Comparison of ENCODE assay signal across 8 cellular contexts in genomic region chr16:2912330-2913199, GRCh38. TPM values are rescaled to one million over a fixed set of nuclear protein-coding genes. Genes with fewer than 3 reads are reported as not detected.
DNase-seq lines count a peak whose midpoint lies in the region; ATAC-seq, FAIRE-seq and TF ChIP-seq lines count a peak whose summit lies in the region.

No MANE protein-coding gene starts in this region.

- H3K4me1 ChIP-seq in PC-9 (replicated peaks; ENCODE audit: insufficient read depth) (peaks cover 36% of the 10 kb centered on the region), pancreas (peaks cover 0 to 6% (median under 1%) of the 10 kb centered on the region in 3 donors)

- H3K4me1 Mint-ChIP-seq in activated naive CD8-positive, alpha-beta T cell treated with anti-CD3 and anti-CD28 coated beads, Interleukin-2, amount 10 ng/mL, durations not matched to agents 7 days and 5 days = peaks cover 12% of the 10 kb centered on the region

- H4K20me1 ChIP-seq in PC-9 (ENCODE audit: insufficient read depth) = no peaks in the 10 kb centered on the region; the same call in 1 of the 2 replicates

- H3K27me3 Mint-ChIP-seq in activated naive CD8-positive, alpha-beta T cell treated with anti-CD3 and anti-CD28 coated beads, Interleukin-2, amount 10 ng/mL, durations not matched to agents 7 days and 5 days = peaks cover 5% of the 10 kb centered on the region

- peak overlapping the region; percentile 95 for H3K4me2 ChIP-seq in PC-9

- BruUV-seq in PC-9 (replicated peaks; lab: Mats Ljungman, UMichigan) = TSS peak; percentile 39

- peak overlapping the region; percentile 85 for H3K27ac Mint-ChIP-seq in activated naive CD8-positive, alpha-beta T cell treated with anti-CD3 and anti-CD28 coated beads, Interleukin-2, amount 10 ng/mL, durations not matched to agents 7 days and 5 days

- peak overlapping the region; percentile 81 for H3K4me3 ChIP-seq in GM06990 (replicated peaks; ENCODE audit: low read depth, low read length)
- H3K4me3 ChIP-seq in PC-9 = peak overlapping the region; percentile 83
- H3K4me3 ChIP-seq in pancreas = peak overlapping the region; percentile 48 to 90 (median 80)

- H3K36me3 ChIP-seq in GM06990 (ENCODE audit: control insufficient read depth, insufficient read depth, low read length) (peaks cover 2% of the 10 kb centered on the region; the same call in 1 of the 2 replicates), PC-9 (ENCODE audit: low read depth) (0 out of 2 replicates have a peak, but pooled peaks cover 8% of the 10 kb centered on the region), pancreas (no peaks in the 10 kb centered on the region)

- DNase-seq in GM06990 (ENCODE audit: extremely low read depth, insufficient read length) (no peak), PC-9 (peak in 1 of 2 experiments; percentile 25), Right ventricle myocardium superior (no peak), pancreas (peak in 3 of 6 donors; percentile 42 to 75 (median 66)), COR-L47 (lab: John Stamatoyannopoulos, UW) (no peak), mesenteric fat pad (ENCODE audit: low spot score) (no peak)
- DNase-seq in activated naive CD8-positive, alpha-beta T cell treated with anti-CD3 and anti-CD28 coated beads, Interleukin-2, amount 10 ng/mL, durations not matched to agents 7 days and 5 days = peak; percentile 60

- no peak overlapping the region for H3K27ac ChIP-seq in PC-9
- H3K27ac ChIP-seq in pancreas = peak overlapping the region; percentile 22 to 60 (median 34)

- CTCF ChIA-PET in PC-9 (lab: Charles Lee) = interaction anchor here (1.0 kb wide), 1 partner anchor 57 kb away, joined by 3 read pairs; no protein-coding TSS in a partner anchor

- H3K9me3 ChIP-seq in PC-9 (ENCODE audit: insufficient read depth, low read depth) = no peaks in the 10 kb centered on the region
- no peaks in the 10 kb centered on the region for H3K9me3 ChIP-seq in pancreas

- H3K9me2 ChIP-seq in PC-9 (ENCODE audit: insufficient read depth) = no peaks in the 10 kb centered on the region

- peak overlapping the region; percentile 91 for H2AFZ ChIP-seq in PC-9

- peaks cover 41% of the 10 kb centered on the region; the same call in 1 of the 2 replicates for H3F3A ChIP-seq in PC-9 (ENCODE audit: insufficient read depth, low read depth)

- H3K9me3 Mint-ChIP-seq in activated naive CD8-positive, alpha-beta T cell treated with anti-CD3 and anti-CD28 coated beads, Interleukin-2, amount 10 ng/mL, durations not matched to agents 7 days and 5 days = no peaks in the 10 kb centered on the region

- intact Hi-C loops in PC-9 (cut with micrococcal nuclease; ENCODE audit: unreplicated experiment) (no loop called here), Right ventricle myocardium superior (cut with DNase I) (no loop called here), pancreas (cut with DNase I) (no loop called here)

- TF ChIP-seq CTCF in GM06990 (IDR thresholded peaks at IDR 0.05; ENCODE audit: insufficient read depth, low read length, poor library complexity, severe bottlenecking) (no peak), PC-9 (conservative IDR thresholded peaks at IDR 0.05) (no peak), pancreas (IDR thresholded peaks at IDR 0.05) (no peak)

- 5 to 6% methylated on average over 39 of the region's 39 CpGs for WGBS in pancreas, 2 donors

- peaks cover 5% of the 10 kb centered on the region for H3K36me3 Mint-ChIP-seq in activated naive CD8-positive, alpha-beta T cell treated with anti-CD3 and anti-CD28 coated beads, Interleukin-2, amount 10 ng/mL, durations not matched to agents 7 days and 5 days

- H3K27me3 ChIP-seq in GM06990 (replicated peaks; ENCODE audit: control insufficient read depth, insufficient read depth, low read length) (no peaks in the 10 kb centered on the region), PC-9 (ENCODE audit: insufficient read depth, low read depth) (no peaks in the 10 kb centered on the region), pancreas (no peaks in the 10 kb centered on the region)

- no peak for FAIRE-seq in pancreas (lab: Jason Lieb, UNC)

- H3K79me2 ChIP-seq in PC-9 (ENCODE audit: low read depth) = peaks cover 8% of the 10 kb centered on the region

- ATAC-seq in HG02678 (IDR thresholded peaks at IDR 0.05; ENCODE audit: unreplicated experiment) = peak; percentile 28
- peak; percentile 27 for ATAC-seq in activated naive CD8-positive, alpha-beta T cell treated with anti-CD3 and anti-CD28 coated beads, Interleukin-2, amount 10 ng/mL, durations not matched to agents 7 days and 5 days (ENCODE audit: low read depth)
- ATAC-seq in Right ventricle myocardium superior (ENCODE audit: poor library complexity) = peak; percentile 46
- ATAC-seq in pancreas = peak; percentile 19 to 36 (median 22)

- H3K4me3 Mint-ChIP-seq in activated naive CD8-positive, alpha-beta T cell treated with anti-CD3 and anti-CD28 coated beads, Interleukin-2, amount 10 ng/mL, durations not matched to agents 7 days and 5 days = peak overlapping the region; percentile 93

- POLR2A ChIA-PET in PC-9 (lab: Charles Lee; ENCODE audit: unreplicated experiment) = interaction anchor here (0.5 to 1.3 kb wide), 2 partner anchors 30 to 822 kb away, joined by 11 to 14 read pairs; partner anchors contain the start of gene FLYWCH2
- POLR2A ChIA-PET in activated naive CD8-positive, alpha-beta T cell treated with anti-CD3 and anti-CD28 coated beads, Interleukin-2, amount 10 ng/mL, durations not matched to agents 7 days and 5 days (lab: Charles Lee) = interaction anchor here (0.8 to 2.4 kb wide), 6 partner anchors 10 to 67 kb away, joined by 3 to 31 read pairs (median 5); partner anchors contain the start of genes FLYWCH2 and PKMYT1

RNA-seq across cellular contexts. Expression of gene FLYWCH1, which starts 0.8 kb away (rescaled TPM):
- total RNA-seq in PC-9 (2021) (79.9 and 84.8 TPM in 2 replicates), Right ventricle myocardium superior (36.8 TPM), pancreas (10 to 100 TPM; 11.5 to 18.6 (median 14.9) TPM), mesenteric fat pad (32.0 TPM)
- total RNA-seq in activated naive CD8-positive, alpha-beta T cell treated with anti-CD3 and anti-CD28 coated beads, Interleukin-2, amount 10 ng/mL, durations not matched to agents 7 days and 5 days = 10 to 100 TPM; 65.5 to 69.7 TPM
- polyA plus RNA-seq in pancreas = 10 to 100 TPM; 31.5 to 40.4 TPM

RNA-seq across cellular contexts. Expression of gene FLYWCH2, which starts 29.6 kb away (rescaled TPM):
- total RNA-seq in PC-9 (2021) (41.5 and 50.1 TPM in 2 replicates), Right ventricle myocardium superior (27.9 TPM), pancreas (10 to 100 TPM in 1 of 6 donors, 1 to 10 TPM in 5; 5.8 to 10.1 (median 7.7) TPM), mesenteric fat pad (21.5 TPM)
- total RNA-seq in activated naive CD8-positive, alpha-beta T cell treated with anti-CD3 and anti-CD28 coated beads, Interleukin-2, amount 10 ng/mL, durations not matched to agents 7 days and 5 days = 10 to 100 TPM; 21.0 to 21.2 TPM
- polyA plus RNA-seq in pancreas = 10 to 100 TPM; 18.2 to 26.1 TPM

RNA-seq across cellular contexts. Expression of gene KREMEN2, which starts 51.5 kb away (rescaled TPM):
- total RNA-seq in PC-9 (2021) (8.4 and 16.2 TPM in 2 replicates), Right ventricle myocardium superior (not detected), pancreas (under 1 TPM in 3 of 6 donors, not detected in 3; 0.09 to 0.32 (median 0.16) TPM), mesenteric fat pad (not detected)
- total RNA-seq in activated naive CD8-positive, alpha-beta T cell treated with anti-CD3 and anti-CD28 coated beads, Interleukin-2, amount 10 ng/mL, durations not matched to agents 7 days and 5 days = under 1 TPM in 1 of 2 experiments, not detected in 1; 0.36 TPM
- polyA plus RNA-seq in pancreas = under 1 TPM; 0.07 to 0.27 TPM

RNA-seq across cellular contexts. Expression of gene PRSS22, which starts 54.6 kb away (rescaled TPM):
- total RNA-seq in PC-9 (2021) = 98.2 and 99.7 TPM in 2 replicates
- not detected for total RNA-seq in activated naive CD8-positive, alpha-beta T cell treated with anti-CD3 and anti-CD28 coated beads, Interleukin-2, amount 10 ng/mL, durations not matched to agents 7 days and 5 days
- not detected for total RNA-seq in Right ventricle myocardium superior
- total RNA-seq in pancreas = 10 to 100 TPM in 3 of 6 donors, 1 to 10 TPM in 3; 8.4 to 28.5 (median 13.1) TPM
- 10 to 100 TPM; 48.7 to 59.5 TPM for polyA plus RNA-seq in pancreas
- total RNA-seq in mesenteric fat pad = not detected

RNA-seq across cellular contexts. Expression of gene PAQR4, which starts 56.6 kb away (rescaled TPM):
- total RNA-seq in PC-9 (2021) = 33.6 and 40.7 TPM in 2 replicates
- 10 to 100 TPM; 40.7 to 42.4 TPM for total RNA-seq in activated naive CD8-positive, alpha-beta T cell treated with anti-CD3 and anti-CD28 coated beads, Interleukin-2, amount 10 ng/mL, durations not matched to agents 7 days and 5 days
- total RNA-seq in Right ventricle myocardium superior = 7.7 TPM
- total RNA-seq in pancreas = 1 to 10 TPM; 5.3 to 9.1 (median 6.3) TPM
- 10 to 100 TPM in 1 of 2 donors, 1 to 10 TPM in 1; 6.6 to 12.5 TPM for polyA plus RNA-seq in pancreas
- total RNA-seq in mesenteric fat pad = 4.5 TPM
